9 cellular contexts compared by ENCODE assay signal in genomic region chr12:93624595-93625294, GRCh38. TPM values are rescaled to one million over a fixed set of nuclear protein-coding genes. Genes with fewer than 3 reads are reported as not detected.
DNase-seq lines count a peak whose midpoint lies in the region; ATAC-seq, FAIRE-seq and TF ChIP-seq lines count a peak whose summit lies in the region.
"Had no signal": no experiment of that assay in that cellular context is flagged by ENCODE, and none has a peak within 500 bp of the region (broad histone marks: within the 10 kb centered on the region; RNA-seq: fewer than 3 reads in every experiment).

No MANE protein-coding gene starts in this region.

- no peak overlapping the region for H2AFZ ChIP-seq in astrocyte (ENCODE audit: low read depth, low read length)

- no peak for TF ChIP-seq CTCF in astrocyte (IDR thresholded peaks at IDR 0.05; ENCODE audit: insufficient read depth, low read depth, low read length)

- peaks cover 17% of the 10 kb centered on the region for H3K4me1 Mint-ChIP-seq in astrocyte (ENCODE audit: low read depth, unreplicated experiment)

- peak overlapping the region; percentile 51 for H3K4me3 Mint-ChIP-seq in astrocyte (ENCODE audit: unreplicated experiment)

- peak; percentile 88 to 89 for ATAC-seq in activated CD4-positive, CD25-positive, alpha-beta regulatory T cell treated with anti-CD3 and anti-CD28 coated beads, Interleukin-2, amount 50 U/mL, for 24 hours
- ATAC-seq in HG03064 (IDR thresholded peaks at IDR 0.05; ENCODE audit: low read depth, unreplicated experiment), result peak; percentile 59
- ATAC-seq in GM19395 (IDR thresholded peaks at IDR 0.05; ENCODE audit: unreplicated experiment), result no peak

- FAIRE-seq in astrocyte (lab: Jason Lieb, UNC), result peak; percentile 94

- H3K9me3 Mint-ChIP-seq in astrocyte (ENCODE audit: unreplicated experiment), result peaks cover 13% of the 10 kb centered on the region

- H3K4me2 ChIP-seq in astrocyte (ENCODE audit: low read length), result peak overlapping the region; percentile 79
- H3K4me2 ChIP-seq: BLaER1 treated with 17β-estradiol and CSF1 and Interleukin-3, amounts not matched to agents 10 nM and 100 nM had no signal

- no peaks in the 10 kb centered on the region for H3K36me3 Mint-ChIP-seq in astrocyte (ENCODE audit: low read depth, unreplicated experiment)

- H4K20me1 ChIP-seq in astrocyte (ENCODE audit: insufficient read depth, low read length), result no peaks in the 10 kb centered on the region
- H4K20me1 ChIP-seq: BLaER1 treated with 17β-estradiol and CSF1 and Interleukin-3, amounts not matched to agents 10 nM and 100 nM had no signal

- H3K4me1 ChIP-seq in astrocyte (ENCODE audit: insufficient read depth, low read length), result peaks cover 30% of the 10 kb centered on the region
- H3K4me1 ChIP-seq: BLaER1 treated with 17β-estradiol and CSF1 and Interleukin-3, amounts not matched to agents 10 nM and 100 nM had no signal

- DNase-seq in activated CD4-positive, CD25-positive, alpha-beta regulatory T cell (lab: John Stamatoyannopoulos, UW), result no peak
- DNase-seq in astrocyte (ENCODE audit: low read depth) (peak; percentile 96), pulmonary artery endothelial cell (ENCODE audit: low read depth, low spot score) (peak; percentile 15), activated gamma-delta T cell treated with Interleukin-2 at 50 U/mL for 16 hours (no peak), head of caudate nucleus (no peak)

- H3K27ac Mint-ChIP-seq in astrocyte (ENCODE audit: unreplicated experiment), result peak overlapping the region; percentile 98

- no peaks in the 10 kb centered on the region for H3K9me3 ChIP-seq in astrocyte (ENCODE audit: insufficient read depth, low read depth, low read length)

- H3K27me3 ChIP-seq in astrocyte (ENCODE audit: insufficient read depth, low read length), result no peaks in the 10 kb centered on the region
- H3K27me3 ChIP-seq: BLaER1 treated with 17β-estradiol and CSF1 and Interleukin-3, amounts not matched to agents 10 nM and 100 nM had no signal

- H3K27me3 Mint-ChIP-seq in astrocyte (ENCODE audit: low read depth, unreplicated experiment), result no peaks in the 10 kb centered on the region

- H3K79me2 ChIP-seq in astrocyte (ENCODE audit: insufficient read depth, low read length), result no peaks in the 10 kb centered on the region

- no peaks in the 10 kb centered on the region for H3K36me3 ChIP-seq in astrocyte (ENCODE audit: insufficient read depth, low read length)
- H3K36me3 ChIP-seq: BLaER1 treated with 17β-estradiol and CSF1 and Interleukin-3, amounts not matched to agents 10 nM and 100 nM had no signal

- intact Hi-C loops in head of caudate nucleus (cut with DNase I), result no loop called here

- peak overlapping the region; percentile 79 for H3K9ac ChIP-seq in astrocyte (ENCODE audit: low read length)
- H3K9ac ChIP-seq: BLaER1 treated with 17β-estradiol and CSF1 and Interleukin-3, amounts not matched to agents 10 nM and 100 nM had no signal

- peak overlapping the region; percentile 98 for H3K27ac ChIP-seq in astrocyte (ENCODE audit: low read depth, low read length)
- H3K27ac ChIP-seq: BLaER1 treated with 17β-estradiol and CSF1 and Interleukin-3, amounts not matched to agents 10 nM and 100 nM had no signal

- peak overlapping the region; percentile 8 for H3K4me3 ChIP-seq in astrocyte (ENCODE audit: insufficient read depth, low read depth, low read length)
- H3K4me3 ChIP-seq: BLaER1 treated with 17β-estradiol and CSF1 and Interleukin-3, amounts not matched to agents 10 nM and 100 nM had no signal

RNA-seq across cellular contexts. Expression of gene SOCS2, which starts 52.3 kb away (rescaled TPM):
- total RNA-seq in astrocyte (2.6 and 6.4 TPM in 2 replicates), pulmonary artery endothelial cell (3.3 and 3.8 TPM in 2 replicates)

RNA-seq across cellular contexts. Expression of gene CRADD, which starts 52.4 kb away (rescaled TPM):
- 7.6 and 8.8 TPM in 2 replicates for total RNA-seq in astrocyte
- 10.2 and 14.7 TPM in 2 replicates for total RNA-seq in pulmonary artery endothelial cell

Comparison
In these comparisons a context has a peak if more than half of its experiments do, and no peak if none do; other contexts are left out.
1. DNase-seq: peak in astrocyte (single experiment) and pulmonary artery endothelial cell (single experiment); none in activated CD4-positive, CD25-positive, alpha-beta regulatory T cell (0 of 4), activated gamma-delta T cell treated with Interleukin-2 at 50 U/mL for 16 hours (single experiment) and head of caudate nucleus (0 of 42).